In the genomic region with DNA sequence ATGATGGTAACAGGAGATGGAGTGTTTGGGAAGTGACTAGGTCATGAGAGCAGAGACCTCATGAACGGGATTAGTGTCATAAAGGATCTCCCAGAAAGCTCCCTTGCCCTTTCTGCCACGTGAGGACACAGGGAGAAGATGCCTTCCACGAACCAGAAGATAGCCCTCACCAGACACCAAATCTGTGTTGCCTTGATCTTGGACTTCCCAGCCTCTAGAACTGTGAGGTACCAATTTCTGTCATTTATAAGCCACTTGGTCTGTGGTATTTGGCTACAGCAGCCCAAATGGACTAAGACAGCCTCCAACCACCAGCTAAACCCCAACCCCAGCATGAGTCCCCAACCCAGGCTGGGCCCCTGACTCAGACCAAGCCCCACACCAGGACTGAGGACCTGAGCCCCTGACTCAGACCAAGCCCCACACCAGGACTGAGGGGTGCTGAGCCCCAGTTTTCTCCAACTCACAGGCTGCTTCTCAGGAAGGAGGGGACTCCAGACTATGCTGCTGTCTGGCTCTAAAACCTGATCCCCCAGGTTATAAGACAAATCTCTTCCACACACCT, we compare ENCODE assay signal across 20 cellular contexts. TPM values are rescaled to one million over a fixed set of nuclear protein-coding genes. Genes with fewer than 3 reads are reported as not detected.
DNase-seq lines count a peak whose midpoint lies in the region; ATAC-seq, FAIRE-seq and TF ChIP-seq lines count a peak whose summit lies in the region.
"Had no signal": no experiment of that assay in that cellular context is flagged by ENCODE, and none has a peak within 500 bp of the region (broad histone marks: within the 10 kb centered on the region; RNA-seq: fewer than 3 reads in every experiment).

No MANE protein-coding gene starts in this region.

- 91% methylated on average over 3 of the region's 3 CpGs for WGBS in HepG2 (ENCODE audit: low lambda C conversion rate)
- WGBS in right lobe of liver (ENCODE audit: insufficient coverage, low coverage, low lambda C conversion rate, missing lambda C conversion rate), result no CpG with 5 or more reads among the region's 3 CpGs
- WGBS in aorta, 2 donors, result 95 to 97% methylated on average over 3 of the region's 3 CpGs

- no peak for ATAC-seq in HepG2
- ATAC-seq in right lobe of liver, result no peak
- no peak for ATAC-seq in stimulated activated memory B cell treated with anti-CD40 and anti-IgM and Interleukin-4, amounts not matched to agents 10 μg/mL and 1 μg/mL and 100 μg/mL, for 72 hours
- ATAC-seq in aorta (ENCODE audit: low FRiP score), result no peak

- H4K20me1 ChIP-seq in HepG2 (ENCODE audit: insufficient read depth, low read length) (peaks cover 21% of the 10 kb centered on the region; the same call in 1 of the 2 replicates), endothelial cell of umbilical vein (replicated peaks; ENCODE audit: control insufficient read depth, extremely low read depth, insufficient read depth, low read length) (no peaks in the 10 kb centered on the region)

- peak overlapping the region; percentile 45 for H3K27ac Mint-ChIP-seq in stimulated activated memory B cell treated with anti-CD40 and anti-IgM and Interleukin-4, amounts not matched to agents 10 μg/mL and 1 μg/mL and 100 μg/mL, for 72 hours
- H3K27ac Mint-ChIP-seq: CD4-positive, alpha-beta T cell had no signal

- CTCF ChIA-PET in HepG2 (lab: Yijun Ruan, JAX; ENCODE audit: low intra/inter-chr PET ratio, low total read pairs) (no interaction called here), endothelial cell of umbilical vein (lab: Charles Lee) (no interaction called here)

- no peaks in the 10 kb centered on the region for H3K9me3 ChIP-seq in HepG2 (ENCODE audit: low read length)
- no peaks in the 10 kb centered on the region for H3K9me3 ChIP-seq in right lobe of liver
- no peaks in the 10 kb centered on the region for H3K9me3 ChIP-seq in endothelial cell of umbilical vein (replicated peaks; ENCODE audit: control insufficient read depth, insufficient read depth, low read length)
- no peaks in the 10 kb centered on the region for H3K9me3 ChIP-seq in aorta (ENCODE audit: control insufficient read depth, low read length)
- H3K9me3 ChIP-seq: HAP-1 had no signal

- peaks cover 2% of the 10 kb centered on the region for H3K79me2 ChIP-seq in HepG2 (ENCODE audit: insufficient read depth, low read length)
- no peaks in the 10 kb centered on the region for H3K79me2 ChIP-seq in endothelial cell of umbilical vein (ENCODE audit: control insufficient read depth, insufficient read depth, low read length)

- TF ChIP-seq CTCF in HepG2 (CRISPR knock-in tag; IDR thresholded peaks at IDR 0.05) (no peak), right lobe of liver (IDR thresholded peaks at IDR 0.05) (no peak), endothelial cell of umbilical vein (IDR thresholded peaks at IDR 0.05; ENCODE audit: extremely low read depth in 1 of 2, insufficient read depth in 1 of 2, low read depth in 1 of 2, low read length in 2 of 2) (no peak)

- no peak overlapping the region for H2AFZ ChIP-seq in HepG2 (ENCODE audit: low read length)
- H2AFZ ChIP-seq in endothelial cell of umbilical vein (ENCODE audit: low read depth, low read length), result no peak overlapping the region

- no peaks in the 10 kb centered on the region for H3K36me3 Mint-ChIP-seq in stimulated activated memory B cell treated with anti-CD40 and anti-IgM and Interleukin-4, amounts not matched to agents 10 μg/mL and 1 μg/mL and 100 μg/mL, for 72 hours

- TF ChIP-seq POLR2A in HepG2 (IDR thresholded peaks at IDR 0.05; ENCODE audit: insufficient read depth in 1 of 2, low read depth in 2 of 2, low read length in 2 of 2) (no peak), right lobe of liver (IDR thresholded peaks at IDR 0.05) (no peak), endothelial cell of umbilical vein (IDR thresholded peaks at IDR 0.05; ENCODE audit: low read depth, low read length) (no peak)

- H3K27me3 ChIP-seq in HepG2 (ENCODE audit: control insufficient read depth in 1 of 2, insufficient read depth in 2 of 2, low read length in 2 of 2), result no peaks in the 10 kb centered on the region
- H3K27me3 ChIP-seq in right lobe of liver, result no peaks in the 10 kb centered on the region
- H3K27me3 ChIP-seq in endothelial cell of umbilical vein (ENCODE audit: control insufficient read depth in 2 of 2, insufficient read depth in 2 of 2, low read length in 2 of 2), result no peaks in the 10 kb centered on the region
- H3K27me3 ChIP-seq in aorta (ENCODE audit: control insufficient read depth in 1 of 2, insufficient read depth in 2 of 2, low read length in 1 of 2), result no peaks in the 10 kb centered on the region

- H3K36me3 ChIP-seq in HepG2 (replicated peaks in 1 of 2; ENCODE audit: control insufficient read depth in 1 of 2, insufficient read depth in 2 of 2, low read length in 2 of 2) (peaks cover 12 to 25% of the 10 kb centered on the region in 2 experiments; a peak in 3 of 5 replicates), right lobe of liver (no peaks in the 10 kb centered on the region), endothelial cell of umbilical vein (ENCODE audit: control insufficient read depth in 2 of 2, extremely low read depth in 1 of 2, insufficient read depth in 2 of 2, low read length in 2 of 2) (no peaks in the 10 kb centered on the region), aorta (ENCODE audit: control insufficient read depth in 1 of 2, insufficient read depth in 2 of 2, low read length in 1 of 2) (no peaks in the 10 kb centered on the region)
- H3K36me3 ChIP-seq: HAP-1 had no signal

- peaks cover 23% of the 10 kb centered on the region for H3K4me1 Mint-ChIP-seq in stimulated activated memory B cell treated with anti-CD40 and anti-IgM and Interleukin-4, amounts not matched to agents 10 μg/mL and 1 μg/mL and 100 μg/mL, for 72 hours

- DNase-seq in HepG2 (ENCODE audit: low spot score) (no peak), right lobe of liver (no peak), endothelial cell of umbilical vein (ENCODE audit: low read depth, low spot score) (no peak), substantia nigra (lab: John Stamatoyannopoulos, UW) (no peak), aorta (no peak)
- no peak for DNase-seq in central memory CD4-positive, alpha-beta T cell
- DNase-seq in stimulated activated CD4-positive, alpha-beta T cell treated with anti-CD3 and anti-CD28 coated beads, Interleukin-2, amount 100 ng/mL, for 24 hours, result no peak
- DNase-seq: CD4-positive, alpha-beta T cell; DMS79; Kasumi-1; NCI-H1105 treated with DMSO at 0.1 percent for 48 hours; NCI-H1930; NCI-H2171; NCI-H510A; NCI-H82 had no signal

- no peak overlapping the region for H3K4me3 ChIP-seq in HepG2 (replicated peaks in 1 of 3; ENCODE audit: insufficient read depth in 1 of 3, low read depth in 2 of 3, low read length in 3 of 3)
- H3K4me3 ChIP-seq in right lobe of liver, result no peak overlapping the region
- H3K4me3 ChIP-seq in endothelial cell of umbilical vein (replicated peaks in 1 of 3; ENCODE audit: insufficient read depth in 1 of 3, low read depth in 1 of 3, low read length in 3 of 3), result no peak overlapping the region
- no peak overlapping the region for H3K4me3 ChIP-seq in aorta (ENCODE audit: low read length in 2 of 2)
- H3K4me3 ChIP-seq: HAP-1 had no signal

- TF ChIP-seq RAD21 in HepG2 (CRISPR knock-in tag; IDR thresholded peaks at IDR 0.05), result no peak

- no peak overlapping the region for H3K4me3 Mint-ChIP-seq in stimulated activated memory B cell treated with anti-CD40 and anti-IgM and Interleukin-4, amounts not matched to agents 10 μg/mL and 1 μg/mL and 100 μg/mL, for 72 hours
- H3K4me3 Mint-ChIP-seq: CD4-positive, alpha-beta T cell had no signal

- TF ChIP-seq EP300 in HepG2 (IDR thresholded peaks at IDR 0.05; ENCODE audit: low read depth in 2 of 2, low read length in 2 of 2) (no peak), HepG2 (CRISPR knock-in tag; IDR thresholded peaks at IDR 0.05; ENCODE audit: borderline replicate concordance) (no peak)

- BruUV-seq in HepG2 (replicated peaks; lab: Mats Ljungman, UMichigan) (no TSS peak), endothelial cell of umbilical vein (replicated peaks; lab: Mats Ljungman, UMichigan) (no TSS peak)

- POLR2A ChIA-PET in HepG2 (lab: Yijun Ruan, JAX), result no interaction called here
- POLR2A ChIA-PET in endothelial cell of umbilical vein (lab: Charles Lee), result no interaction called here

- dilution Hi-C loops in endothelial cell of umbilical vein (cut with MboI; ENCODE audit: extremely low pct_ligation_motif_present, low sequenced_read_pairs), result no loop called here

- intact Hi-C loops in HepG2 (cut with micrococcal nuclease; ENCODE audit: unreplicated experiment) (no loop called here), right lobe of liver (cut with DNase I) (no loop called here), endothelial cell of umbilical vein (cut with micrococcal nuclease) (no loop called here), aorta (cut with DNase I) (no loop called here)

- FAIRE-seq in HepG2 (lab: Jason Lieb, UNC) (no peak), endothelial cell of umbilical vein (lab: Jason Lieb, UNC) (peak; percentile 42)
- FAIRE-seq: A204.1, G401.6, GM12891 had no signal

- in situ Hi-C loops in HepG2 (cut with HindIII; ENCODE audit: extremely low pct_ligation_motif_present, low pct_unique_long_range_greater_than_20kb), result no loop called here

- H3K9me1 ChIP-seq in endothelial cell of umbilical vein (replicated peaks; ENCODE audit: control insufficient read depth, extremely low read depth, insufficient read depth, low read length), result no peaks in the 10 kb centered on the region

- peaks cover 10% of the 10 kb centered on the region for H3K9me3 Mint-ChIP-seq in stimulated activated memory B cell treated with anti-CD40 and anti-IgM and Interleukin-4, amounts not matched to agents 10 μg/mL and 1 μg/mL and 100 μg/mL, for 72 hours
- H3K9me3 Mint-ChIP-seq: CD4-positive, alpha-beta T cell had no signal

- H3K27ac ChIP-seq in HepG2 (ENCODE audit: extremely low read length, insufficient read depth, low read length) (no peak overlapping the region), right lobe of liver (no peak overlapping the region), endothelial cell of umbilical vein (ENCODE audit: insufficient read depth, low read depth, low read length) (no peak overlapping the region), substantia nigra (ENCODE audit: low read depth, low read length, poor library complexity, severe bottlenecking) (no peak overlapping the region), aorta (ENCODE audit: low read depth in 1 of 2, low read length in 2 of 2) (no peak overlapping the region)

- H3K4me2 ChIP-seq in HepG2 (ENCODE audit: low read depth, low read length), result no peak overlapping the region
- no peak overlapping the region for H3K4me2 ChIP-seq in endothelial cell of umbilical vein (ENCODE audit: insufficient read depth, low read length)

- H3K27me3 Mint-ChIP-seq in stimulated activated memory B cell treated with anti-CD40 and anti-IgM and Interleukin-4, amounts not matched to agents 10 μg/mL and 1 μg/mL and 100 μg/mL, for 72 hours, result peaks cover 69% of the 10 kb centered on the region

- H3K4me1 ChIP-seq in HepG2 (ENCODE audit: insufficient read depth, low read length), result peaks cover 37% of the 10 kb centered on the region
- no peaks in the 10 kb centered on the region for H3K4me1 ChIP-seq in right lobe of liver
- H3K4me1 ChIP-seq in endothelial cell of umbilical vein (ENCODE audit: control insufficient read depth, extremely low read depth, insufficient read depth, low read length), result peaks cover 3% of the 10 kb centered on the region
- H3K4me1 ChIP-seq in aorta (ENCODE audit: control insufficient read depth in 1 of 2, insufficient read depth in 2 of 2, low read length in 2 of 2), result no peaks in the 10 kb centered on the region
- H3K4me1 ChIP-seq: HAP-1 had no signal

- H3K9ac ChIP-seq in HepG2 (ENCODE audit: insufficient read depth, low read depth, low read length) (no peak overlapping the region), endothelial cell of umbilical vein (replicated peaks; ENCODE audit: extremely low read depth, insufficient read depth, low read length) (no peak overlapping the region)

RNA-seq across cellular contexts. Expression of a gene that starts 54.1 kb away (rescaled TPM):
- 21.3 and 32.7 TPM in 2 replicates for total RNA-seq in HepG2 (2016; rRNA removed; fragmentation: Illumina TruSeq; extraction: Trizol)
- 8.8 and 10.2 TPM in 2 replicates for total RNA-seq in HepG2 (2016; cell fraction: cytosol; rRNA removed; fragmentation: Illumina TruSeq; extraction: Trizol; ENCODE audit: low read depth)
- 17.7 and 32.1 TPM in 2 replicates for total RNA-seq in HepG2 (2016; cell fraction: insoluble cytoplasmic fraction; rRNA removed; fragmentation: Illumina TruSeq; extraction: Trizol)
- 21.8 and 23.0 TPM in 2 replicates for total RNA-seq in HepG2 (2016; cell fraction: membrane; rRNA removed; fragmentation: Illumina TruSeq; extraction: Trizol)
- 57.4 and 62.6 TPM in 2 replicates for total RNA-seq in HepG2 (2016; cell fraction: nucleus; rRNA removed; fragmentation: Illumina TruSeq; extraction: Trizol)
- polyA plus RNA-seq in HepG2 (2011; rRNA removed), result 43.9 and 63.5 TPM in 2 replicates
- polyA plus RNA-seq in HepG2 (2011; cell fraction: cytosol; rRNA removed), result 36.8 and 40.6 TPM in 2 replicates
- 194 and 221 TPM in 2 replicates for polyA plus RNA-seq in HepG2 (2011; cell fraction: nucleus; rRNA removed)
- polyA plus RNA-seq in HepG2 (2012), result 24.6 and 49.4 TPM in 2 replicates
- 4.6 and 4.7 TPM in 2 replicates for polyA plus RNA-seq in HepG2 (2016; cell fraction: cytosol; fragmentation: Illumina TruSeq; extraction: Trizol; ENCODE audit: low read depth)
- polyA plus RNA-seq in HepG2 (2016; cell fraction: insoluble cytoplasmic fraction; fragmentation: Illumina TruSeq; extraction: Trizol; ENCODE audit: low read depth), result 8.4 and 10.5 TPM in 2 replicates
- polyA plus RNA-seq in HepG2 (2016; cell fraction: membrane; fragmentation: Illumina TruSeq; extraction: Trizol; ENCODE audit: low read depth), result 5.1 and 5.2 TPM in 2 replicates
- polyA plus RNA-seq in HepG2 (2016; cell fraction: nucleus; fragmentation: Illumina TruSeq; extraction: Trizol; ENCODE audit: insufficient read depth, low read depth), result 68.7 and 77.5 TPM in 2 replicates
- polyA minus RNA-seq in HepG2 (2011; rRNA and poly(A)+ RNA removed; ENCODE audit: low replicate concordance), result 65.7 and 175 TPM in 2 replicates
- 79.6 and 103 TPM in 2 replicates for polyA minus RNA-seq in HepG2 (2011; cell fraction: cytosol; rRNA and poly(A)+ RNA removed)
- polyA minus RNA-seq in HepG2 (2011; cell fraction: nucleus; rRNA and poly(A)+ RNA removed), result 55.6 and 71.9 TPM in 2 replicates
- total RNA-seq in right lobe of liver, result 10 to 100 TPM in 5 of 6 experiments, 1 to 10 TPM in 1; 6.1 to 39.9 (median 22.1) TPM
- 12.5 and 16.1 TPM in 2 replicates for total RNA-seq in endothelial cell of umbilical vein
- 10.1 and 13.1 TPM in 2 replicates for polyA plus RNA-seq in endothelial cell of umbilical vein
- polyA plus RNA-seq in endothelial cell of umbilical vein (2011; cell fraction: cytosol; rRNA removed), result 5.5 and 7.4 TPM in 2 replicates
- polyA plus RNA-seq in endothelial cell of umbilical vein (2011; cell fraction: nucleus; rRNA removed), result 17.3 and 19.8 TPM in 2 replicates
- 12.7 and 19.1 TPM in 2 replicates for polyA plus RNA-seq in endothelial cell of umbilical vein (2012)
- 20.1 and 21.9 TPM in 2 replicates for polyA minus RNA-seq in endothelial cell of umbilical vein
- polyA minus RNA-seq in endothelial cell of umbilical vein (2011; cell fraction: cytosol; rRNA and poly(A)+ RNA removed), result 37.2 TPM
- 8.8 and 11.9 TPM in 2 replicates for polyA minus RNA-seq in endothelial cell of umbilical vein (2011; cell fraction: nucleus; rRNA and poly(A)+ RNA removed)
- total RNA-seq in aorta, result 100 to 1,000 TPM; 113 to 220 TPM
- polyA plus RNA-seq in aorta, result 10 to 100 TPM in 1 of 2 donors, 1 to 10 TPM in 1; 3.4 to 36.7 TPM
